1 cellular context compared by ENCODE assay signal in the genomic region with DNA sequence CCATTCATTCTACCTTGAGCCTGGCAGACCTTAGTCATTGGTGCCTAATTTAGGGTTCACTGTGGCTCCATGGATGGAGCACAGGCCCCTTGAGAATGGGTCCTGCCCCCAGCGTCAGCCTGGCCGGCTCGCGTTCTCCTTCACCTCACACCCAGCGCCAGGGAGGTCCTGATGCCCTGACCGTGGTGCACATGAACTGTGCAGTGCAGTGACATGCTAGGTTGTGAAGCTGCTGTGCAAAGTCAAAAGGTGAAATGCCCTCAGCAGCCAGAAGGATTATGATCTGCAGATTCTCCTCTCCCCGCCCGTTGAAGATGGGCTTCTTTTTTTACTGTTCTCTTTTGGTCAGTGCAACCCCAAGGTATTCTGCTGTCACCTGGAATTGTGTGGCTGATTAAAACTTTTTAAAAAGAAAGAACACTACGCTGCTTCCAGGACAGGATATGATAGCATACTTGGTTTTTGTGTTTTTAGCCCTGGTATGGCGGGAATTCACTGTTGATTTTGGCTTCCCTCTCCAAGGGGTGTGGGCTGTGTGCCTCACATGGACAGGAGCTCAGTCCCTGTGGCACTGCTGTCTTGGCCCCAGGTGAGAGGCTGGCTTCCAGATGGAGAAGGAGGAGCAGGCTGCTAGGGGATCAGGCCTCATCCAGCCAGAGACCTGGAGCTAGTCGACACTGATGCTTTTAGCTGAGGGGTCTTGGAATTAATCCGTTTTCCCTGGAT.
A peak's percentile ranks its signal among the peaks of the same experiment; 100 is the strongest.
TF ChIP-seq lines count a peak whose summit lies in the region.

No MANE protein-coding gene starts in this region.

TF ChIP-seq in endothelial cell of umbilical vein, 7 proteins besides CTCF, POLR2A, EP300 and RAD21:
- TF ChIP-seq EZH2 (IDR thresholded peaks at IDR 0.05; ENCODE audit: borderline replicate concordance, low read depth, low read length, severe bottlenecking) = no peak
- TF ChIP-seq POLR2AphosphoS5 (IDR thresholded peaks at IDR 0.05; ENCODE audit: insufficient read depth, low read depth, low read length) = peak; percentile 57
